8 cellular contexts compared by ENCODE assay signal in genomic region chr2:68709421-68709911, GRCh38. TPM values are rescaled to one million over a fixed set of nuclear protein-coding genes. Genes with fewer than 3 reads are reported as not detected.
DNase-seq lines count a peak whose midpoint lies in the region; ATAC-seq and TF ChIP-seq lines count a peak whose summit lies in the region.

No MANE protein-coding gene starts in this region.

- TF ChIP-seq POLR2A in adrenal gland (IDR thresholded peaks at IDR 0.05), result no peak

- ATAC-seq in HG02642 (IDR thresholded peaks at IDR 0.05; ENCODE audit: poor library complexity, unreplicated experiment) (peak; percentile 52), HG03108 (IDR thresholded peaks at IDR 0.05; ENCODE audit: unreplicated experiment) (no peak)
- ATAC-seq in stimulated activated naive CD8-positive, alpha-beta T cell treated with anti-CD3 and anti-CD28 coated beads, Interleukin-15, amount 100 ng/mL, for 72 hours, result peak; percentile 82

- H3K9me3 Mint-ChIP-seq in stimulated activated naive CD8-positive, alpha-beta T cell treated with anti-CD3 and anti-CD28 coated beads, Interleukin-15, amount 100 ng/mL, for 72 hours, result no peaks in the 10 kb centered on the region

- no peak overlapping the region for H3K4me3 ChIP-seq in adrenal gland

- no peaks in the 10 kb centered on the region for H3K27me3 Mint-ChIP-seq in stimulated activated naive CD8-positive, alpha-beta T cell treated with anti-CD3 and anti-CD28 coated beads, Interleukin-15, amount 100 ng/mL, for 72 hours

- intact Hi-C loops in adrenal gland (cut with DNase I), result loop anchor here in 1 of 2 donors (10.0 kb wide), 1 partner anchor 245 kb away; the partner anchor contains the start of genes APLF and FBXO48

- no peaks in the 10 kb centered on the region for H3K4me1 ChIP-seq in adrenal gland (replicated peaks in 1 of 2)

- peaks cover 32% of the 10 kb centered on the region for H3K4me1 Mint-ChIP-seq in stimulated activated naive CD8-positive, alpha-beta T cell treated with anti-CD3 and anti-CD28 coated beads, Interleukin-15, amount 100 ng/mL, for 72 hours

- peak overlapping the region in 1 of 2 donors; percentile 74 for H3K27ac Mint-ChIP-seq in stimulated activated naive CD8-positive, alpha-beta T cell treated with anti-CD3 and anti-CD28 coated beads, Interleukin-15, amount 100 ng/mL, for 72 hours

- no peak overlapping the region for H3K4me3 Mint-ChIP-seq in stimulated activated naive CD8-positive, alpha-beta T cell treated with anti-CD3 and anti-CD28 coated beads, Interleukin-15, amount 100 ng/mL, for 72 hours

- no peak overlapping the region for H3K27ac ChIP-seq in adrenal gland

- H3K36me3 ChIP-seq in adrenal gland (replicated peaks in 1 of 2), result no peaks in the 10 kb centered on the region

- no peaks in the 10 kb centered on the region for H3K9me3 ChIP-seq in adrenal gland (replicated peaks in 1 of 3)

- H3K27me3 ChIP-seq in adrenal gland, result no peaks in the 10 kb centered on the region

- DNase-seq in NCI-H1092 treated with DMSO at 0.1 percent for 48 hours (lab: John Stamatoyannopoulos, UW) (peak; percentile 18), NCI-H1092 (lab: John Stamatoyannopoulos, UW) (no peak), NCI-H510A (lab: John Stamatoyannopoulos, UW) (peak; percentile 56), adrenal gland (peak in 3 of 7 donors; percentile 22 to 35 (median 22)), iPS-NIHi11 (ENCODE audit: low spot score) (peak; percentile 63)
- no peak for DNase-seq in stimulated activated naive CD8-positive, alpha-beta T cell treated with anti-CD3 and anti-CD28 coated beads, Interleukin-15, amount 100 ng/mL, for 72 hours

- peak; percentile 51 to 78 (median 62) for TF ChIP-seq CTCF in adrenal gland (IDR thresholded peaks at IDR 0.05)

- 4 to 17% (median 10%) methylated on average over 5 of the region's 5 CpGs for WGBS in adrenal gland, 4 donors

RNA-seq across cellular contexts. Expression of gene ARHGAP25, which starts 25.1 kb away (rescaled TPM):
- 10 to 100 TPM in 5 of 8 donors, 1 to 10 TPM in 3; 8.0 to 17.6 (median 11.9) TPM for total RNA-seq in adrenal gland
- 10 to 100 TPM in 2 of 3 donors, 1 to 10 TPM in 1; 8.5 to 15.4 (median 10.1) TPM for polyA plus RNA-seq in adrenal gland

Comparison
In these comparisons a context has a peak if more than half of its experiments do, and no peak if none do; other contexts are left out.
1. DNase-seq: peak in NCI-H1092 treated with DMSO at 0.1 percent for 48 hours (single experiment), NCI-H510A (single experiment) and iPS-NIHi11 (single experiment); none in NCI-H1092 (single experiment) and stimulated activated naive CD8-positive, alpha-beta T cell treated with anti-CD3 and anti-CD28 coated beads, Interleukin-15, amount 100 ng/mL, for 72 hours (0 of 2).